10 cellular contexts compared by ENCODE assay signal in genomic region chr10:62017141-62017870, GRCh38.
DNase-seq lines count a peak whose midpoint lies in the region; ATAC-seq, FAIRE-seq and TF ChIP-seq lines count a peak whose summit lies in the region.
"Had no signal": no experiment of that assay in that cellular context is flagged by ENCODE, and none has a peak within 500 bp of the region (broad histone marks: within the 10 kb centered on the region; RNA-seq: fewer than 3 reads in every experiment).

No MANE protein-coding gene starts in this region.

- H2AFZ ChIP-seq in endothelial cell of umbilical vein (ENCODE audit: low read depth, low read length) = peak overlapping the region; percentile 7

- whole genome bisulfite sequencing in upper lobe of left lung, 2 donors = 65 to 66% methylated on average over 7 of the region's 7 CpGs

- peak overlapping the region; percentile 91 for H3K27ac Mint-ChIP-seq in activated naive CD4-positive, alpha-beta T cell treated with anti-CD3 and anti-CD28 coated beads, Interleukin-2, amount 50 U/mL, for 24 hours
- H3K27ac Mint-ChIP-seq in activated naive CD4-positive, alpha-beta T cell treated with anti-CD3 and anti-CD28 coated beads, Interleukin-2, amount 10 ng/mL, durations not matched to agents 7 days and 5 days = no peak overlapping the region

- TF ChIP-seq POLR2A in endothelial cell of umbilical vein (IDR thresholded peaks at IDR 0.05; ENCODE audit: low read depth, low read length) (no peak), upper lobe of left lung (IDR thresholded peaks at IDR 0.05) (no peak)

- ATAC-seq in HG03060 (IDR thresholded peaks at IDR 0.05; ENCODE audit: low read depth, unreplicated experiment) (peak; percentile 4), upper lobe of left lung (ENCODE audit: low FRiP score in 2 of 2) (no peak)

- CTCF ChIA-PET in activated naive CD4-positive, alpha-beta T cell treated with anti-CD3 and anti-CD28 coated beads, Interleukin-2, amount 10 ng/mL, durations not matched to agents 7 days and 5 days (lab: Charles Lee) = no interaction called here
- CTCF ChIA-PET in endothelial cell of umbilical vein (lab: Charles Lee) = no interaction called here

- no peaks in the 10 kb centered on the region for H3K27me3 ChIP-seq in endothelial cell of umbilical vein (ENCODE audit: control insufficient read depth in 2 of 2, insufficient read depth in 2 of 2, low read length in 2 of 2)
- no peaks in the 10 kb centered on the region for H3K27me3 ChIP-seq in upper lobe of left lung

- H3K36me3 ChIP-seq in endothelial cell of umbilical vein (ENCODE audit: control insufficient read depth in 2 of 2, extremely low read depth in 1 of 2, insufficient read depth in 2 of 2, low read length in 2 of 2) = no peaks in the 10 kb centered on the region
- H3K36me3 ChIP-seq in upper lobe of left lung = no peaks in the 10 kb centered on the region

- no peak overlapping the region for H3K4me3 Mint-ChIP-seq in activated naive CD4-positive, alpha-beta T cell treated with anti-CD3 and anti-CD28 coated beads, Interleukin-2, amount 50 U/mL, for 24 hours
- H3K4me3 Mint-ChIP-seq in activated naive CD4-positive, alpha-beta T cell treated with anti-CD3 and anti-CD28 coated beads, Interleukin-2, amount 10 ng/mL, durations not matched to agents 7 days and 5 days = no peak overlapping the region

- POLR2A ChIA-PET in endothelial cell of umbilical vein (lab: Charles Lee) = no interaction called here

- H3K4me3 ChIP-seq in endothelial cell of umbilical vein (replicated peaks in 1 of 3; ENCODE audit: insufficient read depth in 1 of 3, low read depth in 1 of 3, low read length in 3 of 3) (no peak overlapping the region), upper lobe of left lung (no peak overlapping the region)

- H4K20me1 ChIP-seq in endothelial cell of umbilical vein (replicated peaks; ENCODE audit: control insufficient read depth, extremely low read depth, insufficient read depth, low read length) = no peaks in the 10 kb centered on the region

- H3K9ac ChIP-seq in endothelial cell of umbilical vein (replicated peaks; ENCODE audit: extremely low read depth, insufficient read depth, low read length) = no peak overlapping the region

- intact Hi-C loops in endothelial cell of umbilical vein (cut with micrococcal nuclease) = loop anchor here (5.0 kb wide), 1 partner anchor 115 kb away; the partner anchor contains the start of gene ARID5B

- TF ChIP-seq CTCF in endothelial cell of umbilical vein (IDR thresholded peaks at IDR 0.05; ENCODE audit: extremely low read depth in 1 of 2, insufficient read depth in 1 of 2, low read depth in 1 of 2, low read length in 2 of 2) (no peak), upper lobe of left lung (IDR thresholded peaks at IDR 0.05) (no peak)

- H3K9me1 ChIP-seq in endothelial cell of umbilical vein (replicated peaks; ENCODE audit: control insufficient read depth, extremely low read depth, insufficient read depth, low read length) = no peaks in the 10 kb centered on the region

- no peaks in the 10 kb centered on the region for H3K27me3 Mint-ChIP-seq in activated naive CD4-positive, alpha-beta T cell treated with anti-CD3 and anti-CD28 coated beads, Interleukin-2, amount 50 U/mL, for 24 hours
- no peaks in the 10 kb centered on the region for H3K27me3 Mint-ChIP-seq in activated naive CD4-positive, alpha-beta T cell treated with anti-CD3 and anti-CD28 coated beads, Interleukin-2, amount 10 ng/mL, durations not matched to agents 7 days and 5 days
- H3K27me3 Mint-ChIP-seq: naive thymus-derived CD8-positive, alpha-beta T cell had no signal

- FAIRE-seq in endothelial cell of umbilical vein (lab: Jason Lieb, UNC) = no peak
- FAIRE-seq: bronchial epithelial cell had no signal

- H3K4me1 Mint-ChIP-seq in activated naive CD4-positive, alpha-beta T cell treated with anti-CD3 and anti-CD28 coated beads, Interleukin-2, amount 50 U/mL, for 24 hours = peaks cover 69% of the 10 kb centered on the region
- peaks cover 51% of the 10 kb centered on the region for H3K4me1 Mint-ChIP-seq in activated naive CD4-positive, alpha-beta T cell treated with anti-CD3 and anti-CD28 coated beads, Interleukin-2, amount 10 ng/mL, durations not matched to agents 7 days and 5 days

- DNase-seq in activated naive CD4-positive, alpha-beta T cell treated with anti-CD3 and anti-CD28 coated beads, Interleukin-2, amount 10 ng/mL, durations not matched to agents 7 days and 5 days = no peak
- DNase-seq in endothelial cell of umbilical vein (ENCODE audit: low read depth, low spot score) = no peak
- DNase-seq in upper lobe of left lung = no peak
- no peak for DNase-seq in kidney glomerular epithelial cell (lab: John Stamatoyannopoulos, UW)
- DNase-seq in Ammon's horn (ENCODE audit: low spot score) = no peak
- no peak for DNase-seq in NCI-H2081 (lab: John Stamatoyannopoulos, UW)
- DNase-seq: naive thymus-derived CD8-positive, alpha-beta T cell had no signal

- H3K79me2 ChIP-seq in endothelial cell of umbilical vein (ENCODE audit: control insufficient read depth, insufficient read depth, low read length) = no peaks in the 10 kb centered on the region

- H3K27ac ChIP-seq in endothelial cell of umbilical vein (ENCODE audit: insufficient read depth, low read depth, low read length) (no peak overlapping the region), upper lobe of left lung (peak overlapping the region; percentile 57 to 82 (median 72))

- no peak for TF ChIP-seq EP300 in upper lobe of left lung (IDR thresholded peaks at IDR 0.05)

- peaks cover 18% of the 10 kb centered on the region for H3K4me1 ChIP-seq in endothelial cell of umbilical vein (ENCODE audit: control insufficient read depth, extremely low read depth, insufficient read depth, low read length)
- H3K4me1 ChIP-seq in upper lobe of left lung = peaks cover 30 to 42% (median 38%) of the 10 kb centered on the region in 4 donors

- dilution Hi-C loops in endothelial cell of umbilical vein (cut with MboI; ENCODE audit: extremely low pct_ligation_motif_present, low sequenced_read_pairs) = no loop called here

- H3K36me3 Mint-ChIP-seq in activated naive CD4-positive, alpha-beta T cell treated with anti-CD3 and anti-CD28 coated beads, Interleukin-2, amount 50 U/mL, for 24 hours = peaks cover 27% of the 10 kb centered on the region
- peaks cover 54% of the 10 kb centered on the region for H3K36me3 Mint-ChIP-seq in activated naive CD4-positive, alpha-beta T cell treated with anti-CD3 and anti-CD28 coated beads, Interleukin-2, amount 10 ng/mL, durations not matched to agents 7 days and 5 days

- peaks cover 6% of the 10 kb centered on the region for H3K9me3 Mint-ChIP-seq in activated naive CD4-positive, alpha-beta T cell treated with anti-CD3 and anti-CD28 coated beads, Interleukin-2, amount 50 U/mL, for 24 hours
- H3K9me3 Mint-ChIP-seq in activated naive CD4-positive, alpha-beta T cell treated with anti-CD3 and anti-CD28 coated beads, Interleukin-2, amount 10 ng/mL, durations not matched to agents 7 days and 5 days = no peaks in the 10 kb centered on the region
- H3K9me3 Mint-ChIP-seq: naive thymus-derived CD8-positive, alpha-beta T cell had no signal

- no TSS peak for BruUV-seq in endothelial cell of umbilical vein (replicated peaks; lab: Mats Ljungman, UMichigan)

- H3K9me3 ChIP-seq in endothelial cell of umbilical vein (replicated peaks; ENCODE audit: control insufficient read depth, insufficient read depth, low read length) (no peaks in the 10 kb centered on the region), upper lobe of left lung (no peaks in the 10 kb centered on the region)

- H3K4me2 ChIP-seq in endothelial cell of umbilical vein (ENCODE audit: insufficient read depth, low read length) = peak overlapping the region; percentile 33

TF ChIP-seq in endothelial cell of umbilical vein, 7 proteins besides CTCF, POLR2A, EP300 and RAD21:
- TF ChIP-seq MYC (IDR thresholded peaks at IDR 0.05; ENCODE audit: low read depth, low read length) (no peak), POLR2AphosphoS5 (IDR thresholded peaks at IDR 0.05; ENCODE audit: insufficient read depth, low read depth, low read length) (no peak)
- TF ChIP-seq, protein P1, sequence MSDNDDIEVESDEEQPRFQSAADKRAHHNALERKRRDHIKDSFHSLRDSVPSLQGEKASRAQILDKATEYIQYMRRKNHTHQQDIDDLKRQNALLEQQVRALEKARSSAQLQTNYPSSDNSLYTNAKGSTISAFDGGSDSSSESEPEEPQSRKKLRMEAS (IDR thresholded peaks at IDR 0.05; ENCODE audit: insufficient read depth, insufficient read length) = no peak
